ENCODE assay signal across 15 cellular contexts in genomic region chr22:27794244-27794643, GRCh38. TPM values are rescaled to one million over a fixed set of nuclear protein-coding genes. Genes with fewer than 3 reads are reported as not detected.
A peak's percentile ranks its signal among the peaks of the same experiment; 100 is the strongest.
DNase-seq lines count a peak whose midpoint lies in the region; ATAC-seq and TF ChIP-seq lines count a peak whose summit lies in the region.
"Had no signal": no experiment of that assay in that cellular context is flagged by ENCODE, and none has a peak within 500 bp of the region (broad histone marks: within the 10 kb centered on the region; RNA-seq: fewer than 3 reads in every experiment).

No MANE protein-coding gene starts in this region.

- H3K9me3 Mint-ChIP-seq in WTC11: no peaks in the 10 kb centered on the region
- H3K9me3 Mint-ChIP-seq: activated CD4-positive, alpha-beta T cell treated with anti-CD3 and anti-CD28 coated beads, Interleukin-2, amount 10 ng/mL, durations not matched to agents 7 days and 5 days; memory B cell had no signal

- POLR2A ChIA-PET in WTC11 (lab: Charles Lee): no interaction called here

- no peak for TF ChIP-seq EP300 in stomach (IDR thresholded peaks at IDR 0.05)

- no peak overlapping the region for H4K5ac ChIP-seq in mesendoderm (ENCODE audit: low read length)

- H3K9me3 ChIP-seq in stomach (no peaks in the 10 kb centered on the region), WERI-Rb-1 (ENCODE audit: severe bottlenecking) (no peaks in the 10 kb centered on the region)
- H3K9me3 ChIP-seq: body of pancreas had no signal

- TF ChIP-seq CTCF in WTC11 (IDR thresholded peaks at IDR 0.05): no peak
- no peak for TF ChIP-seq CTCF in stomach (IDR thresholded peaks at IDR 0.05)
- TF ChIP-seq CTCF in WERI-Rb-1 (IDR thresholded peaks at IDR 0.05; ENCODE audit: low read depth, low read length): no peak

- H3K27me3 ChIP-seq in mesendoderm (ENCODE audit: insufficient read depth, low read length, poor library complexity) (peaks cover 34% of the 10 kb centered on the region), stomach (peaks cover 0 to 25% (median 14%) of the 10 kb centered on the region in 3 donors), WERI-Rb-1 (ENCODE audit: insufficient read depth, low read depth, severe bottlenecking) (no peaks in the 10 kb centered on the region)
- H3K27me3 ChIP-seq: body of pancreas had no signal

- H4K8ac ChIP-seq in mesendoderm (ENCODE audit: low read depth, low read length): no peak overlapping the region

- peaks cover 85% of the 10 kb centered on the region for H3K27me3 Mint-ChIP-seq in WTC11 (ENCODE audit: low read depth)
- H3K27me3 Mint-ChIP-seq: activated CD4-positive, alpha-beta T cell treated with anti-CD3 and anti-CD28 coated beads, Interleukin-2, amount 10 ng/mL, durations not matched to agents 7 days and 5 days had no signal

- H3K79me1 ChIP-seq in mesendoderm (ENCODE audit: low read length): no peaks in the 10 kb centered on the region

- H3K4me1 ChIP-seq in mesendoderm (ENCODE audit: control insufficient read depth, low read depth, low read length) (peaks cover 9% of the 10 kb centered on the region), stomach (peaks cover 9 to 61% (median 41%) of the 10 kb centered on the region in 4 donors)

- H3K4me3 Mint-ChIP-seq in WTC11: peak overlapping the region; percentile 60
- H3K4me3 Mint-ChIP-seq: activated CD4-positive, alpha-beta T cell treated with anti-CD3 and anti-CD28 coated beads, Interleukin-2, amount 10 ng/mL, durations not matched to agents 7 days and 5 days; memory B cell had no signal

- H3K4me1 Mint-ChIP-seq in WTC11: peaks cover 70% of the 10 kb centered on the region
- H3K4me1 Mint-ChIP-seq: activated CD4-positive, alpha-beta T cell treated with anti-CD3 and anti-CD28 coated beads, Interleukin-2, amount 10 ng/mL, durations not matched to agents 7 days and 5 days; memory B cell had no signal

- ATAC-seq in WTC11 (no peak), HG03342 (IDR thresholded peaks at IDR 0.05; ENCODE audit: unreplicated experiment) (no peak)
- ATAC-seq: body of pancreas, sciatic nerve had no signal

- H3K4me2 ChIP-seq in mesendoderm (ENCODE audit: low read length): no peak overlapping the region

- CTCF ChIA-PET in WTC11 (lab: Charles Lee): interaction anchor here (0.6 to 1.2 kb wide), 5 partner anchors 23 to 71 kb away, joined by 3 to 5 read pairs (median 3); no protein-coding TSS in a partner anchor

- no peak for DNase-seq in WTC11 (ENCODE audit: low spot score)
- DNase-seq in mesendoderm: peak; percentile 62
- no peak for DNase-seq in stomach
- DNase-seq in pons (ENCODE audit: low spot score): no peak
- DNase-seq in NCI-H1092 (lab: John Stamatoyannopoulos, UW): no peak
- DNase-seq in WERI-Rb-1: no peak
- DNase-seq: activated CD4-positive, alpha-beta T cell treated with anti-CD3 and anti-CD28 coated beads, Interleukin-2, amount 10 ng/mL, durations not matched to agents 7 days and 5 days; activated gamma-delta T cell treated with Interleukin-2 at 50 U/mL for 16 hours; body of pancreas; effector CD4-positive, alpha-beta T cell; NCI-H446 treated with DMSO at 0.1 percent for 48 hours had no signal

- H3K18ac ChIP-seq in mesendoderm (ENCODE audit: low read length): no peak overlapping the region

- no peak overlapping the region for H2AK5ac ChIP-seq in mesendoderm (ENCODE audit: low read length)

- no peaks in the 10 kb centered on the region for H3K36me3 Mint-ChIP-seq in WTC11
- H3K36me3 Mint-ChIP-seq: memory B cell had no signal

- intact Hi-C loops in stomach (cut with DNase I; ENCODE audit: low total_unique reads): no loop called here

- H3K56ac ChIP-seq in mesendoderm (ENCODE audit: low read length): peak overlapping the region; percentile 26

- no peaks in the 10 kb centered on the region for H3K79me2 ChIP-seq in mesendoderm (ENCODE audit: control insufficient read depth, insufficient read depth, low read length)

- H2BK120ac ChIP-seq in mesendoderm (ENCODE audit: low read depth, low read length): no peak overlapping the region

- no peak overlapping the region for H3K23ac ChIP-seq in mesendoderm (ENCODE audit: low read length)

- no peak overlapping the region for H2BK5ac ChIP-seq in mesendoderm (ENCODE audit: low read length)

- H3K4me3 ChIP-seq in mesendoderm (ENCODE audit: low read length): no peak overlapping the region
- H3K4me3 ChIP-seq in stomach: peak overlapping the region in 1 of 4 donors; percentile 81
- H3K4me3 ChIP-seq in WERI-Rb-1 (ENCODE audit: low read depth, low read length): no peak overlapping the region
- H3K4me3 ChIP-seq: body of pancreas had no signal

- WGBS in mesendoderm (ENCODE audit: extremely low coverage, insufficient coverage, low lambda C conversion rate): no CpG with 5 or more reads among the region's 5 CpGs
- 54 to 88% (median 77%) methylated on average over 5 of the region's 5 CpGs for WGBS in stomach, 5 donors

- H3K27ac Mint-ChIP-seq in WTC11: no peak overlapping the region
- H3K27ac Mint-ChIP-seq: activated CD4-positive, alpha-beta T cell treated with anti-CD3 and anti-CD28 coated beads, Interleukin-2, amount 10 ng/mL, durations not matched to agents 7 days and 5 days; memory B cell had no signal

- H3K36me3 ChIP-seq in mesendoderm (ENCODE audit: control insufficient read depth, insufficient read depth, low read length) (no peaks in the 10 kb centered on the region), stomach (no peaks in the 10 kb centered on the region), WERI-Rb-1 (no peaks in the 10 kb centered on the region)

- TF ChIP-seq POLR2A in stomach (IDR thresholded peaks at IDR 0.05): no peak

- H3K27ac ChIP-seq in cingulate gyrus (ENCODE audit: low read depth, low read length) (peak overlapping the region; percentile 39), mesendoderm (ENCODE audit: low read depth, low read length) (no peak overlapping the region), stomach (peak overlapping the region in 4 of 5 donors; percentile 47 to 85 (median 68)), WERI-Rb-1 (no peak overlapping the region)
- H3K27ac ChIP-seq: body of pancreas had no signal

- no peak overlapping the region for H3K4ac ChIP-seq in mesendoderm (ENCODE audit: low read depth, low read length)

- H2BK15ac ChIP-seq in mesendoderm (replicated peaks; ENCODE audit: low read depth): no peak overlapping the region

- no peak overlapping the region for H3K9ac ChIP-seq in mesendoderm (ENCODE audit: low read length)

TF ChIP-seq in WTC11, 78 proteins besides CTCF, POLR2A, EP300 and RAD21:
- TF ChIP-seq MAX (CRISPR knock-in tag; IDR thresholded peaks at IDR 0.05): no peak
- no peak for TF ChIP-seq CREM (CRISPR knock-in tag; IDR thresholded peaks at IDR 0.05)
- no peak for TF ChIP-seq PREB (CRISPR knock-in tag; IDR thresholded peaks at IDR 0.05; ENCODE audit: borderline replicate concordance)

RNA-seq across cellular contexts. Expression of gene MN1, which starts 7.3 kb away (rescaled TPM):
- total RNA-seq in WTC11 (2021): 16.3 to 21.3 TPM (median 16.7 TPM) in 3 replicates
- polyA plus RNA-seq in mesendoderm (2013, experiment 1 of 2): 1.3 TPM
- 1.4 TPM for polyA plus RNA-seq in mesendoderm (2013, experiment 2 of 2)
- 1 to 10 TPM; 2.2 to 6.4 (median 4.6) TPM for total RNA-seq in stomach
- 1 to 10 TPM in 2 of 3 donors, under 1 TPM in 1; 0.50 to 2.4 (median 2.4) TPM for polyA plus RNA-seq in stomach

Comparison
In these comparisons a context has a peak if more than half of its experiments do, and no peak if none do; other contexts are left out.
1. H3K27ac ChIP-seq: peak in cingulate gyrus (single experiment) and stomach (4 of 5); none in mesendoderm (single experiment) and WERI-Rb-1 (single experiment).